9 cellular contexts compared by ENCODE assay signal in genomic region chr6:38876470-38876869, GRCh38.
A peak's percentile ranks its signal among the peaks of the same experiment; 100 is the strongest.
DNase-seq lines count a peak whose midpoint lies in the region; ATAC-seq lines count a peak whose summit lies in the region.
"Had no signal": no experiment of that assay in that cellular context is flagged by ENCODE, and none has a peak within 500 bp of the region (broad histone marks: within the 10 kb centered on the region; RNA-seq: fewer than 3 reads in every experiment).

No MANE protein-coding gene starts in this region.

- POLR2A ChIA-PET in activated CD4-positive, alpha-beta T cell treated with anti-CD3 and anti-CD28 coated beads for 36 hours (lab: Charles Lee): no interaction called here
- POLR2A ChIA-PET in activated CD4-positive, alpha-beta memory T cell treated with anti-CD3 and anti-CD28 coated beads, Interleukin-2, amount 10 ng/mL, durations not matched to agents 7 days and 5 days (lab: Charles Lee): no interaction called here

- CTCF ChIA-PET in activated CD4-positive, alpha-beta T cell treated with anti-CD3 and anti-CD28 coated beads for 36 hours (lab: Charles Lee): interaction anchor here (0.9 to 1.4 kb wide), 7 partner anchors 12 to 433 kb away, joined by 3 to 4 read pairs (median 3); no protein-coding TSS in a partner anchor
- CTCF ChIA-PET in activated CD4-positive, alpha-beta memory T cell treated with anti-CD3 and anti-CD28 coated beads, Interleukin-2, amount 10 ng/mL, durations not matched to agents 7 days and 5 days (lab: Charles Lee): interaction anchor here (1.1 kb wide), 1 partner anchor 8 kb away, joined by 3 read pairs; no protein-coding TSS in a partner anchor

- ATAC-seq in activated CD4-positive, alpha-beta T cell treated with anti-CD3 and anti-CD28 coated beads for 36 hours: peak; percentile 94
- ATAC-seq in stimulated activated naive CD8-positive, alpha-beta T cell treated with anti-CD3 and anti-CD28 coated beads, Interleukin-15, amount 100 ng/mL, for 72 hours: peak; percentile 95
- no peak for ATAC-seq in left ventricle myocardium superior
- ATAC-seq in stimulated activated memory B cell treated with anti-CD40 and anti-IgM and Interleukin-4, amounts not matched to agents 10 μg/mL and 1 μg/mL and 100 μg/mL, for 72 hours: no peak

- no peaks in the 10 kb centered on the region for H3K27me3 Mint-ChIP-seq in activated CD4-positive, alpha-beta T cell treated with anti-CD3 and anti-CD28 coated beads for 36 hours
- H3K27me3 Mint-ChIP-seq in activated CD4-positive, alpha-beta memory T cell treated with anti-CD3 and anti-CD28 coated beads, Interleukin-2, amount 10 ng/mL, durations not matched to agents 7 days and 5 days: no peaks in the 10 kb centered on the region
- H3K27me3 Mint-ChIP-seq in stimulated activated naive CD8-positive, alpha-beta T cell treated with anti-CD3 and anti-CD28 coated beads, Interleukin-15, amount 100 ng/mL, for 72 hours: peaks cover 7% of the 10 kb centered on the region
- no peaks in the 10 kb centered on the region for H3K27me3 Mint-ChIP-seq in stimulated activated memory B cell treated with anti-CD40 and anti-IgM and Interleukin-4, amounts not matched to agents 10 μg/mL and 1 μg/mL and 100 μg/mL, for 72 hours

- peak; percentile 66 for DNase-seq in activated CD4-positive, alpha-beta T cell treated with anti-CD3 and anti-CD28 coated beads for 36 hours
- DNase-seq in activated CD4-positive, alpha-beta T cell treated with anti-CD3 and anti-CD28 coated beads for 48 hours: no peak
- DNase-seq in activated CD4-positive, alpha-beta memory T cell treated with anti-CD3 and anti-CD28 coated beads, Interleukin-2, amount 10 ng/mL, durations not matched to agents 7 days and 5 days: peak; percentile 58
- peak; percentile 79 for DNase-seq in globus pallidus (ENCODE audit: low spot score)
- DNase-seq in stimulated activated naive CD8-positive, alpha-beta T cell treated with anti-CD3 and anti-CD28 coated beads, Interleukin-15, amount 100 ng/mL, for 72 hours: peak; percentile 45 to 46
- no peak for DNase-seq in SHP77 (lab: John Stamatoyannopoulos, UW)
- DNase-seq in left ventricle myocardium superior: no peak
- DNase-seq: naive B cell had no signal

- H3K9me3 Mint-ChIP-seq in activated CD4-positive, alpha-beta T cell treated with anti-CD3 and anti-CD28 coated beads for 36 hours (ENCODE audit: low read depth): peaks cover 4% of the 10 kb centered on the region
- no peaks in the 10 kb centered on the region for H3K9me3 Mint-ChIP-seq in activated CD4-positive, alpha-beta memory T cell treated with anti-CD3 and anti-CD28 coated beads, Interleukin-2, amount 10 ng/mL, durations not matched to agents 7 days and 5 days
- H3K9me3 Mint-ChIP-seq in stimulated activated naive CD8-positive, alpha-beta T cell treated with anti-CD3 and anti-CD28 coated beads, Interleukin-15, amount 100 ng/mL, for 72 hours: peaks cover 0 to 12% of the 10 kb centered on the region in 2 donors
- no peaks in the 10 kb centered on the region for H3K9me3 Mint-ChIP-seq in stimulated activated memory B cell treated with anti-CD40 and anti-IgM and Interleukin-4, amounts not matched to agents 10 μg/mL and 1 μg/mL and 100 μg/mL, for 72 hours

- peaks cover 2% of the 10 kb centered on the region for H3K36me3 Mint-ChIP-seq in activated CD4-positive, alpha-beta T cell treated with anti-CD3 and anti-CD28 coated beads for 36 hours (ENCODE audit: low read depth)
- H3K36me3 Mint-ChIP-seq in activated CD4-positive, alpha-beta memory T cell treated with anti-CD3 and anti-CD28 coated beads, Interleukin-2, amount 10 ng/mL, durations not matched to agents 7 days and 5 days (ENCODE audit: low read depth): no peaks in the 10 kb centered on the region
- H3K36me3 Mint-ChIP-seq in stimulated activated memory B cell treated with anti-CD40 and anti-IgM and Interleukin-4, amounts not matched to agents 10 μg/mL and 1 μg/mL and 100 μg/mL, for 72 hours: no peaks in the 10 kb centered on the region

- intact Hi-C loops in activated CD4-positive, alpha-beta T cell treated with anti-CD3 and anti-CD28 coated beads for 36 hours (cut with DNase I, micrococcal nuclease): loop anchor here in 1 of 2 experiments (5.0 to 10.0 kb wide), 2 partner anchors 238 to 291 kb away; partner anchors contain the start of gene SAYSD1
- intact Hi-C loops in left ventricle myocardium superior (cut with micrococcal nuclease): loop anchor here (10.0 kb wide), 1 partner anchor 428 kb away; no protein-coding TSS in a partner anchor

- peak overlapping the region; percentile 49 for H3K4me3 Mint-ChIP-seq in activated CD4-positive, alpha-beta T cell treated with anti-CD3 and anti-CD28 coated beads for 36 hours
- H3K4me3 Mint-ChIP-seq in activated CD4-positive, alpha-beta memory T cell treated with anti-CD3 and anti-CD28 coated beads, Interleukin-2, amount 10 ng/mL, durations not matched to agents 7 days and 5 days: peak overlapping the region; percentile 37
- peak overlapping the region; percentile 53 to 60 for H3K4me3 Mint-ChIP-seq in stimulated activated naive CD8-positive, alpha-beta T cell treated with anti-CD3 and anti-CD28 coated beads, Interleukin-15, amount 100 ng/mL, for 72 hours
- H3K4me3 Mint-ChIP-seq in stimulated activated memory B cell treated with anti-CD40 and anti-IgM and Interleukin-4, amounts not matched to agents 10 μg/mL and 1 μg/mL and 100 μg/mL, for 72 hours: no peak overlapping the region
- H3K4me3 Mint-ChIP-seq: naive B cell had no signal

- peak overlapping the region; percentile 92 for H3K27ac Mint-ChIP-seq in activated CD4-positive, alpha-beta T cell treated with anti-CD3 and anti-CD28 coated beads for 36 hours
- peak overlapping the region; percentile 66 for H3K27ac Mint-ChIP-seq in activated CD4-positive, alpha-beta memory T cell treated with anti-CD3 and anti-CD28 coated beads, Interleukin-2, amount 10 ng/mL, durations not matched to agents 7 days and 5 days
- H3K27ac Mint-ChIP-seq in stimulated activated naive CD8-positive, alpha-beta T cell treated with anti-CD3 and anti-CD28 coated beads, Interleukin-15, amount 100 ng/mL, for 72 hours: peak overlapping the region; percentile 92 to 96
- H3K27ac Mint-ChIP-seq in stimulated activated memory B cell treated with anti-CD40 and anti-IgM and Interleukin-4, amounts not matched to agents 10 μg/mL and 1 μg/mL and 100 μg/mL, for 72 hours: no peak overlapping the region

- peaks cover 41% of the 10 kb centered on the region for H3K4me1 Mint-ChIP-seq in activated CD4-positive, alpha-beta T cell treated with anti-CD3 and anti-CD28 coated beads for 36 hours
- H3K4me1 Mint-ChIP-seq in activated CD4-positive, alpha-beta memory T cell treated with anti-CD3 and anti-CD28 coated beads, Interleukin-2, amount 10 ng/mL, durations not matched to agents 7 days and 5 days: peaks cover 23% of the 10 kb centered on the region
- peaks cover 42% of the 10 kb centered on the region for H3K4me1 Mint-ChIP-seq in stimulated activated naive CD8-positive, alpha-beta T cell treated with anti-CD3 and anti-CD28 coated beads, Interleukin-15, amount 100 ng/mL, for 72 hours
- peaks cover 6% of the 10 kb centered on the region for H3K4me1 Mint-ChIP-seq in stimulated activated memory B cell treated with anti-CD40 and anti-IgM and Interleukin-4, amounts not matched to agents 10 μg/mL and 1 μg/mL and 100 μg/mL, for 72 hours

Comparison
In these comparisons a context has a peak if more than half of its experiments do, and no peak if none do; other contexts are left out.
1. DNase-seq: peak in activated CD4-positive, alpha-beta T cell treated with anti-CD3 and anti-CD28 coated beads for 36 hours (single experiment), activated CD4-positive, alpha-beta memory T cell treated with anti-CD3 and anti-CD28 coated beads, Interleukin-2, amount 10 ng/mL, durations not matched to agents 7 days and 5 days (single experiment), globus pallidus (single experiment) and stimulated activated naive CD8-positive, alpha-beta T cell treated with anti-CD3 and anti-CD28 coated beads, Interleukin-15, amount 100 ng/mL, for 72 hours (2 of 2); none in activated CD4-positive, alpha-beta T cell treated with anti-CD3 and anti-CD28 coated beads for 48 hours (single experiment), SHP77 (0 of 2) and left ventricle myocardium superior (single experiment).
2. ATAC-seq: peak in activated CD4-positive, alpha-beta T cell treated with anti-CD3 and anti-CD28 coated beads for 36 hours (single experiment) and stimulated activated naive CD8-positive, alpha-beta T cell treated with anti-CD3 and anti-CD28 coated beads, Interleukin-15, amount 100 ng/mL, for 72 hours (single experiment); none in left ventricle myocardium superior (single experiment) and stimulated activated memory B cell treated with anti-CD40 and anti-IgM and Interleukin-4, amounts not matched to agents 10 μg/mL and 1 μg/mL and 100 μg/mL, for 72 hours (single experiment).